In the genomic region with DNA sequence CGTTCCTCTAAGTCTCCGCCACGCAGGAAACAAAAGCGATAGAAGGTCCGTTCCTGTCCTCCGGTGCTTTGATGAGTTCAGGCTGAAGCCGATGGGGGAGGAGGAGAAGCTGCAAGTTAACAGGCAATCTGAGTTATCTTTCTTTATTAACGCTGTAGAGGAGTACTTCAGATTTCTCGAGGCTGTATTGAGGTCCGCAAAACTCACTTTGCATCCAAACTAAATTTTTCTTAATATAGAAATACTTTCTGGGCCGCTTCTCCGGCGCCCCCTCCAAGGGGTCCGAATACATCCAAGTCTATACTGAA, we compare ENCODE assay signal across 9 cellular contexts. TPM values are rescaled to one million over a fixed set of nuclear protein-coding genes. Genes with fewer than 3 reads are reported as not detected.
A peak's percentile ranks its signal among the peaks of the same experiment; 100 is the strongest.
DNase-seq lines count a peak whose midpoint lies in the region; ATAC-seq lines count a peak whose summit lies in the region.
"Had no signal": no experiment of that assay in that cellular context is flagged by ENCODE, and none has a peak within 500 bp of the region (broad histone marks: within the 10 kb centered on the region; RNA-seq: fewer than 3 reads in every experiment).

No MANE protein-coding gene starts in this region.

- peaks cover 43% of the 10 kb centered on the region for H3K27me3 Mint-ChIP-seq in activated naive CD8-positive, alpha-beta T cell treated with anti-CD3 and anti-CD28 coated beads, Interleukin-2, amount 50 U/mL, for 24 hours
- H3K27me3 Mint-ChIP-seq in stimulated activated naive B cell treated with anti-CD40 and anti-IgM and Interleukin-4, amounts not matched to agents 10 μg/mL and 1 μg/mL and 100 μg/mL, for 72 hours: peaks cover 24% of the 10 kb centered on the region in 2 donors

- H3K9me3 Mint-ChIP-seq in activated naive CD8-positive, alpha-beta T cell treated with anti-CD3 and anti-CD28 coated beads, Interleukin-2, amount 50 U/mL, for 24 hours: no peaks in the 10 kb centered on the region
- no peaks in the 10 kb centered on the region for H3K9me3 Mint-ChIP-seq in stimulated activated naive B cell treated with anti-CD40 and anti-IgM and Interleukin-4, amounts not matched to agents 10 μg/mL and 1 μg/mL and 100 μg/mL, for 72 hours

- H3K4me1 Mint-ChIP-seq in activated naive CD8-positive, alpha-beta T cell treated with anti-CD3 and anti-CD28 coated beads, Interleukin-2, amount 50 U/mL, for 24 hours: peaks cover 7% of the 10 kb centered on the region
- H3K4me1 Mint-ChIP-seq in stimulated activated naive B cell treated with anti-CD40 and anti-IgM and Interleukin-4, amounts not matched to agents 10 μg/mL and 1 μg/mL and 100 μg/mL, for 72 hours: no peaks in the 10 kb centered on the region

- H3K27ac Mint-ChIP-seq in activated naive CD8-positive, alpha-beta T cell treated with anti-CD3 and anti-CD28 coated beads, Interleukin-2, amount 50 U/mL, for 24 hours: no peak overlapping the region
- no peak overlapping the region for H3K27ac Mint-ChIP-seq in stimulated activated naive B cell treated with anti-CD40 and anti-IgM and Interleukin-4, amounts not matched to agents 10 μg/mL and 1 μg/mL and 100 μg/mL, for 72 hours

- no peak for ATAC-seq in activated naive CD8-positive, alpha-beta T cell treated with anti-CD3 and anti-CD28 coated beads, Interleukin-2, amount 50 U/mL, for 24 hours
- no peak for ATAC-seq in stimulated activated naive B cell treated with anti-CD40 and anti-IgM and Interleukin-4, amounts not matched to agents 10 μg/mL and 1 μg/mL and 100 μg/mL, for 72 hours (replicated peaks)
- ATAC-seq in GM19328 (IDR thresholded peaks at IDR 0.05; ENCODE audit: unreplicated experiment): no peak

- DNase-seq in NCI-H1105 treated with DMSO at 0.1 percent for 48 hours (lab: John Stamatoyannopoulos, UW): peak; percentile 56
- DNase-seq in NCI-H1105 (lab: John Stamatoyannopoulos, UW): no peak
- no peak for DNase-seq in activated naive CD8-positive, alpha-beta T cell treated with anti-CD3 and anti-CD28 coated beads, Interleukin-2, amount 50 U/mL, for 24 hours
- peak; percentile 44 for DNase-seq in kidney glomerular epithelial cell (lab: John Stamatoyannopoulos, UW)
- no peak for DNase-seq in stimulated activated naive B cell treated with anti-CD40 and anti-IgM and Interleukin-4, amounts not matched to agents 10 μg/mL and 1 μg/mL and 100 μg/mL, for 72 hours
- no peak for DNase-seq in SK-N-DZ (ENCODE audit: low spot score)
- no peak for DNase-seq in SKM-1 treated with dmso at 0.1 percent for 144 hours (lab: John Stamatoyannopoulos, UW; ENCODE audit: unreplicated experiment)
- DNase-seq: activated CD4-positive, alpha-beta T cell treated with anti-CD3 and anti-CD28 coated beads for 1 hour had no signal

- peak overlapping the region; percentile 68 for H3K4me3 Mint-ChIP-seq in activated naive CD8-positive, alpha-beta T cell treated with anti-CD3 and anti-CD28 coated beads, Interleukin-2, amount 50 U/mL, for 24 hours
- peak overlapping the region; percentile 59 to 67 for H3K4me3 Mint-ChIP-seq in stimulated activated naive B cell treated with anti-CD40 and anti-IgM and Interleukin-4, amounts not matched to agents 10 μg/mL and 1 μg/mL and 100 μg/mL, for 72 hours

- H3K36me3 Mint-ChIP-seq in activated naive CD8-positive, alpha-beta T cell treated with anti-CD3 and anti-CD28 coated beads, Interleukin-2, amount 50 U/mL, for 24 hours (ENCODE audit: low read depth): no peaks in the 10 kb centered on the region
- no peaks in the 10 kb centered on the region for H3K36me3 Mint-ChIP-seq in stimulated activated naive B cell treated with anti-CD40 and anti-IgM and Interleukin-4, amounts not matched to agents 10 μg/mL and 1 μg/mL and 100 μg/mL, for 72 hours

RNA-seq across cellular contexts. Expression of gene SOWAHB, which starts 0.4 kb away (rescaled TPM):
- polyA plus RNA-seq in SK-N-DZ (2014; cell fraction: cytosol; rRNA removed): not detected in 2 replicates
- polyA plus RNA-seq in SK-N-DZ (2014; cell fraction: nucleus; rRNA removed): not detected in 2 replicates

RNA-seq across cellular contexts. Expression of gene SEPTIN11, which starts 51.2 kb away (rescaled TPM):
- polyA plus RNA-seq in SK-N-DZ (2014; cell fraction: cytosol; rRNA removed): 69.7 and 73.0 TPM in 2 replicates
- polyA plus RNA-seq in SK-N-DZ (2014; cell fraction: nucleus; rRNA removed): 31.8 and 42.9 TPM in 2 replicates

Comparison
In these comparisons a context has a peak if more than half of its experiments do, and no peak if none do; other contexts are left out.
1. DNase-seq: peak in NCI-H1105 treated with DMSO at 0.1 percent for 48 hours (single experiment) and kidney glomerular epithelial cell (single experiment); none in NCI-H1105 (single experiment), activated naive CD8-positive, alpha-beta T cell treated with anti-CD3 and anti-CD28 coated beads, Interleukin-2, amount 50 U/mL, for 24 hours (single experiment), stimulated activated naive B cell treated with anti-CD40 and anti-IgM and Interleukin-4, amounts not matched to agents 10 μg/mL and 1 μg/mL and 100 μg/mL, for 72 hours (single experiment), SK-N-DZ (single experiment) and SKM-1 treated with dmso at 0.1 percent for 144 hours (single experiment).